Comparison of ENCODE assay signal across 9 cellular contexts in genomic region chr14:35401422-35401729, GRCh38. TPM values are rescaled to one million over a fixed set of nuclear protein-coding genes. Genes with fewer than 3 reads are reported as not detected.
A peak's percentile ranks its signal among the peaks of the same experiment; 100 is the strongest.
DNase-seq lines count a peak whose midpoint lies in the region; ATAC-seq and TF ChIP-seq lines count a peak whose summit lies in the region.
"Had no signal": no experiment of that assay in that cellular context is flagged by ENCODE, and none has a peak within 500 bp of the region (broad histone marks: within the 10 kb centered on the region; RNA-seq: fewer than 3 reads in every experiment).

No MANE protein-coding gene starts in this region.

- H3K79me2 ChIP-seq in PC-3 (ENCODE audit: low read length): peaks cover 32% of the 10 kb centered on the region

- TF ChIP-seq CTCF in PC-3 (conservative IDR thresholded peaks at IDR 0.05; ENCODE audit: low read depth, low read length) (no peak), neutrophil (IDR thresholded peaks at IDR 0.05) (no peak)

- peak overlapping the region; percentile 98 for H3K9ac ChIP-seq in BLaER1
- H3K9ac ChIP-seq in PC-3 (ENCODE audit: low read length): no peak overlapping the region
- H3K9ac ChIP-seq in endocrine pancreas (ENCODE audit: control insufficient read depth, insufficient read depth, low read length): no peak overlapping the region

- peaks cover 38% of the 10 kb centered on the region for H4K20me1 ChIP-seq in BLaER1
- H4K20me1 ChIP-seq in PC-3 (ENCODE audit: low read length): peaks cover 32% of the 10 kb centered on the region

- CTCF ChIA-PET in PC-3 (lab: Charles Lee): no interaction called here

- H3K4me1 ChIP-seq in BLaER1 (peaks cover 45% of the 10 kb centered on the region), PC-3 (ENCODE audit: insufficient read depth, low read length) (peaks cover 30% of the 10 kb centered on the region), endocrine pancreas (ENCODE audit: control insufficient read depth, insufficient read depth, low read length) (peaks cover 7% of the 10 kb centered on the region), neutrophil (ENCODE audit: control insufficient read depth in 1 of 2, insufficient read depth in 1 of 2, low read depth in 1 of 2, low read length in 1 of 2) (peaks cover 76 to 78% of the 10 kb centered on the region in 2 experiments)

- POLR2A ChIA-PET in PC-3 (lab: Charles Lee; ENCODE audit: unreplicated experiment): no interaction called here

- H3K4me3 ChIP-seq in BLaER1 (peak overlapping the region; percentile 89), PC-3 (ENCODE audit: low read length) (peak overlapping the region; percentile 83; the same call in 1 of the 2 replicates), endocrine pancreas (ENCODE audit: control insufficient read depth, insufficient read depth, low read length) (peak overlapping the region; percentile 58), neutrophil (ENCODE audit: low read depth in 1 of 2, low read length in 1 of 2) (peak overlapping the region; percentile 96 to 100)

- H3F3A ChIP-seq in PC-3 (ENCODE audit: low read length, unreplicated experiment): peaks cover 7% of the 10 kb centered on the region

- DNase-seq in PC-3 (no peak), NCI-H2227 (lab: John Stamatoyannopoulos, UW; ENCODE audit: unreplicated experiment) (no peak)
- DNase-seq in stimulated activated CD4-positive, alpha-beta T cell treated with anti-CD3 and anti-CD28 coated beads, Interleukin-12 subunit alpha, Interleukin-12 subunit beta, amount 100 ng/mL, for 4 hours: no peak

- H3K27ac ChIP-seq in BLaER1 (peak overlapping the region; percentile 97; the same call in 1 of the 2 replicates), PC-3 (ENCODE audit: low read length) (no peak overlapping the region), neutrophil (peak overlapping the region; percentile 100)

- no peak overlapping the region for H2AFZ ChIP-seq in PC-3 (ENCODE audit: low read length)

- no peaks in the 10 kb centered on the region for H3K9me3 ChIP-seq in BLaER1
- H3K9me3 ChIP-seq in PC-3 (ENCODE audit: low read length): no peaks in the 10 kb centered on the region
- no peaks in the 10 kb centered on the region for H3K9me3 ChIP-seq in endocrine pancreas (ENCODE audit: control insufficient read depth, low read length)
- H3K9me3 ChIP-seq in neutrophil: no peaks in the 10 kb centered on the region

- no peaks in the 10 kb centered on the region for H3K27me3 ChIP-seq in BLaER1
- no peaks in the 10 kb centered on the region for H3K27me3 ChIP-seq in PC-3 (ENCODE audit: low read length)
- no peaks in the 10 kb centered on the region for H3K27me3 ChIP-seq in endocrine pancreas (ENCODE audit: control insufficient read depth, insufficient read depth, low read length)
- H3K27me3 ChIP-seq in neutrophil: no peaks in the 10 kb centered on the region

- intact Hi-C loops in PC-3 (cut with micrococcal nuclease): no loop called here

- H3K4me2 ChIP-seq in BLaER1: peak overlapping the region; percentile 92
- peak overlapping the region; percentile 90; the same call in 1 of the 2 replicates for H3K4me2 ChIP-seq in PC-3 (ENCODE audit: low read length)

- no TSS peak for BruUV-seq in PC-3 (replicated peaks; lab: Mats Ljungman, UMichigan)

- H3K36me3 ChIP-seq in BLaER1 (peaks cover 54% of the 10 kb centered on the region), PC-3 (ENCODE audit: low read depth, low read length) (peaks cover 32% of the 10 kb centered on the region), endocrine pancreas (ENCODE audit: control insufficient read depth, insufficient read depth, low read length) (peaks cover 10% of the 10 kb centered on the region), neutrophil (peaks cover 51% of the 10 kb centered on the region)

- no peak for ATAC-seq in PC-3
- no peak for ATAC-seq in GM21786 (IDR thresholded peaks at IDR 0.05; ENCODE audit: unreplicated experiment)
- ATAC-seq in GM18511 (IDR thresholded peaks at IDR 0.05; ENCODE audit: unreplicated experiment): no peak
- ATAC-seq: WTC11 had no signal

- no peaks in the 10 kb centered on the region for H3K9me2 ChIP-seq in PC-3 (replicated peaks; ENCODE audit: low read length)

RNA-seq across cellular contexts. Expression of gene NFKBIA, which starts 3.2 kb away (rescaled TPM):
- total RNA-seq in PC-3 (2014; rRNA removed): 186 and 226 TPM in 2 replicates
